Comparison of ENCODE assay signal across 13 cellular contexts in genomic region chr14:89324501-89325298, GRCh38.
DNase-seq lines count a peak whose midpoint lies in the region; ATAC-seq and TF ChIP-seq lines count a peak whose summit lies in the region.
"Had no signal": no experiment of that assay in that cellular context is flagged by ENCODE, and none has a peak within 500 bp of the region (broad histone marks: within the 10 kb centered on the region; RNA-seq: fewer than 3 reads in every experiment).

No MANE protein-coding gene starts in this region.

- H4K20me1 ChIP-seq in BLaER1 = peaks cover 69% of the 10 kb centered on the region
- no peaks in the 10 kb centered on the region for H4K20me1 ChIP-seq in OCI-LY1 (ENCODE audit: insufficient read depth, low read length)
- no peaks in the 10 kb centered on the region for H4K20me1 ChIP-seq in PC-3 (ENCODE audit: low read length)

- intact Hi-C loops in PC-3 (cut with micrococcal nuclease) = no loop called here

- no TSS peak for BruUV-seq in PC-3 (replicated peaks; lab: Mats Ljungman, UMichigan)

- H3K9me2 ChIP-seq in OCI-LY1 (ENCODE audit: low read depth, low read length) = no peaks in the 10 kb centered on the region
- no peaks in the 10 kb centered on the region for H3K9me2 ChIP-seq in PC-3 (replicated peaks; ENCODE audit: low read length)

- ATAC-seq in GM18870 (IDR thresholded peaks at IDR 0.05; ENCODE audit: unreplicated experiment) (peak; percentile 69), HG02642 (IDR thresholded peaks at IDR 0.05; ENCODE audit: poor library complexity, unreplicated experiment) (peak; percentile 69), PC-3 (no peak)

- H3K4me2 ChIP-seq in BLaER1 (peak overlapping the region; percentile 50), OCI-LY1 (ENCODE audit: low read length) (peak overlapping the region; percentile 47; the same call in 1 of the 2 replicates), PC-3 (ENCODE audit: low read length) (no peak overlapping the region)

- H3K9me3 ChIP-seq in BLaER1 = peaks cover 22% of the 10 kb centered on the region
- no peaks in the 10 kb centered on the region for H3K9me3 ChIP-seq in OCI-LY1 (ENCODE audit: low read length)
- H3K9me3 ChIP-seq in PC-3 (ENCODE audit: low read length) = no peaks in the 10 kb centered on the region
- H3K9me3 ChIP-seq in BE2C = no peaks in the 10 kb centered on the region

- CTCF ChIA-PET in PC-3 (lab: Charles Lee) = no interaction called here

- DNase-seq in DMS153 treated with DMSO at 0.1 percent for 48 hours (lab: John Stamatoyannopoulos, UW; ENCODE audit: unreplicated experiment) (no peak), PC-3 (no peak), DMS53 (lab: John Stamatoyannopoulos, UW) (no peak), BE2C (no peak)
- DNase-seq: activated CD4-positive, alpha-beta T cell treated with anti-CD3 and anti-CD28 coated beads, Interleukin-2, amount 50 U/mL, for 1 hour; H9; NCI-H2171 treated with DMSO at 0.1 percent for 48 hours; SIG-M5; stimulated activated CD4-positive, alpha-beta T cell treated with anti-CD3 and anti-CD28 coated beads, Interleukin-15, amount 100 ng/mL, for 24 hours had no signal

- H3K36me3 ChIP-seq in BLaER1 = peaks cover 77% of the 10 kb centered on the region
- peaks cover 5% of the 10 kb centered on the region for H3K36me3 ChIP-seq in OCI-LY1 (ENCODE audit: insufficient read depth, low read length)
- H3K36me3 ChIP-seq in PC-3 (ENCODE audit: low read depth, low read length) = no peaks in the 10 kb centered on the region
- H3K36me3 ChIP-seq in BE2C = no peaks in the 10 kb centered on the region

- H3F3A ChIP-seq in OCI-LY1 (ENCODE audit: insufficient read depth, low read length) (no peaks in the 10 kb centered on the region), PC-3 (ENCODE audit: low read length, unreplicated experiment) (no peaks in the 10 kb centered on the region)

- H3K27ac ChIP-seq in BLaER1 (no peak overlapping the region), OCI-LY1 (ENCODE audit: low read depth, low read length, poor library complexity, severe bottlenecking) (peak overlapping the region; percentile 69), PC-3 (ENCODE audit: low read length) (no peak overlapping the region)

- POLR2A ChIA-PET in PC-3 (lab: Charles Lee; ENCODE audit: unreplicated experiment) = no interaction called here

- H2AFZ ChIP-seq in OCI-LY1 (ENCODE audit: low read length) (no peak overlapping the region), PC-3 (ENCODE audit: low read length) (no peak overlapping the region)

- TF ChIP-seq CTCF in OCI-LY1 (IDR thresholded peaks at IDR 0.05; ENCODE audit: low read length) = no peak
- no peak for TF ChIP-seq CTCF in PC-3 (conservative IDR thresholded peaks at IDR 0.05; ENCODE audit: low read depth, low read length)
- TF ChIP-seq CTCF in BE2C (IDR thresholded peaks at IDR 0.05; ENCODE audit: low read depth, low read length) = no peak

- H3K4me3 ChIP-seq in BLaER1 (no peak overlapping the region), OCI-LY1 (ENCODE audit: low read depth, low read length, poor library complexity, severe bottlenecking) (no peak overlapping the region), PC-3 (ENCODE audit: low read length) (no peak overlapping the region), BE2C (ENCODE audit: low read depth, low read length) (no peak overlapping the region)

- H3K79me2 ChIP-seq in OCI-LY1 (ENCODE audit: insufficient read depth, low read length) (peaks cover 6% of the 10 kb centered on the region; the same call in 1 of the 2 replicates), PC-3 (ENCODE audit: low read length) (no peaks in the 10 kb centered on the region)

- H3K9ac ChIP-seq in BLaER1 = no peak overlapping the region
- H3K9ac ChIP-seq in OCI-LY1 (ENCODE audit: low read length) = no peak overlapping the region; the same call in 1 of the 2 replicates
- no peak overlapping the region for H3K9ac ChIP-seq in PC-3 (ENCODE audit: low read length)

- H3K27me3 ChIP-seq in BLaER1 = no peaks in the 10 kb centered on the region
- no peaks in the 10 kb centered on the region for H3K27me3 ChIP-seq in OCI-LY1 (ENCODE audit: insufficient read depth, low read length)
- H3K27me3 ChIP-seq in PC-3 (ENCODE audit: low read length) = no peaks in the 10 kb centered on the region
- no peaks in the 10 kb centered on the region for H3K27me3 ChIP-seq in BE2C

- H3K4me1 ChIP-seq in BLaER1 = peaks cover 34% of the 10 kb centered on the region
- peaks cover 54% of the 10 kb centered on the region for H3K4me1 ChIP-seq in OCI-LY1 (ENCODE audit: insufficient read depth, low read length, severe bottlenecking)
- peaks cover 19% of the 10 kb centered on the region for H3K4me1 ChIP-seq in PC-3 (ENCODE audit: insufficient read depth, low read length)
- no peaks in the 10 kb centered on the region for H3K4me1 ChIP-seq in BE2C
